17 cellular contexts compared by ENCODE assay signal in the genomic region with DNA sequence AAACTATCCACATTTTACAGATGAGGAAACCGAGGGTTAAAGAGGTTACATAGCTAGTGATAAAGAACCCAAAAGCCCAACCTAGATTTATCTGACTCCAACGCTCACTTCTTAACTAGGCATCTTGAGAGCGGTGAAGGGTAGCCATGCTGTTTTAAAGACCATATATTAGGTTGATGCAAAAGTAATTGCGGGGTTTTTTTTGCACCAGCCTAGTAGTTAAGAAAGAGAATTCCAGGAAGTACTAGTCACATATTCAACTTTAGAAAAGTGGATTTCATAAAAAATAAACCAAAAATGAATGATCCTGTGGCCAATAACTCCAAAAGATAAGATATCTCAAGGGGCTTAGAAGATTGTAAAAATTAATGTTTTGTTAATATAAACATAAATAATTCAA.
DNase-seq lines count a peak whose midpoint lies in the region; ATAC-seq and TF ChIP-seq lines count a peak whose summit lies in the region.
"Had no signal": no experiment of that assay in that cellular context is flagged by ENCODE, and none has a peak within 500 bp of the region (broad histone marks: within the 10 kb centered on the region; RNA-seq: fewer than 3 reads in every experiment).

No MANE protein-coding gene starts in this region.

- DNase-seq in GM23248 (peak; percentile 39), adipocyte (ENCODE audit: low read depth) (peak; percentile 58), mesothelial cell of epicardium (ENCODE audit: low spot score in 2 of 2, unreplicated experiment in 2 of 2) (no peak), esophagus muscularis mucosa (ENCODE audit: extremely low spot score) (no peak)
- no peak for DNase-seq in activated CD8-positive, alpha-beta T cell treated with anti-CD3 and anti-CD28 coated beads for 36 hours
- no peak for DNase-seq in stimulated activated CD4-positive, alpha-beta T cell treated with anti-CD3 and anti-CD28 coated beads, Interleukin-1b, Interleukin-23, amount 100 ng/mL, for 48 hours
- DNase-seq: 8988T; CD4-positive, alpha-beta memory T cell; DND-41; GOT3; HCEC 1CT; KG1; NCI-H226; NK-92 treated with Interleukin-12 subunit alpha and Interleukin-12 subunit beta, amount 100 ng/mL, for 24 hours had no signal

- H3K4me2 ChIP-seq in GM23248 (ENCODE audit: unreplicated experiment), result peak overlapping the region; percentile 43
- H3K4me2 ChIP-seq: BLaER1 treated with 17β-estradiol and CSF1 and Interleukin-3, amounts not matched to agents 10 nM and 100 nM had no signal

- TF ChIP-seq CTCF in mesothelial cell of epicardium (IDR thresholded peaks at IDR 0.05; ENCODE audit: unreplicated experiment) (no peak), esophagus muscularis mucosa (IDR thresholded peaks at IDR 0.05) (no peak)
- TF ChIP-seq CTCF in activated CD8-positive, alpha-beta T cell treated with anti-CD3 and anti-CD28 coated beads for 36 hours (IDR thresholded peaks at IDR 0.05), result no peak

- no peaks in the 10 kb centered on the region for H3F3A ChIP-seq in GM23248 (ENCODE audit: insufficient read depth)

- intact Hi-C loops in esophagus muscularis mucosa (cut with DNase I), result no loop called here
- intact Hi-C loops in activated CD8-positive, alpha-beta T cell treated with anti-CD3 and anti-CD28 coated beads for 36 hours (cut with micrococcal nuclease), result no loop called here

- TF ChIP-seq EP300 in esophagus muscularis mucosa (IDR thresholded peaks at IDR 0.05), result no peak

- no peaks in the 10 kb centered on the region for H3K9me3 ChIP-seq in GM23248 (ENCODE audit: low read depth)
- H3K9me3 ChIP-seq in adipocyte (ENCODE audit: control insufficient read depth, low read length), result peaks cover 5% of the 10 kb centered on the region
- no peaks in the 10 kb centered on the region for H3K9me3 ChIP-seq in skeletal muscle tissue (ENCODE audit: control insufficient read depth in 3 of 3, low read length in 3 of 3)
- H3K9me3 ChIP-seq in esophagus muscularis mucosa, result no peaks in the 10 kb centered on the region
- H3K9me3 ChIP-seq: BLaER1 treated with 17β-estradiol and CSF1 and Interleukin-3, amounts not matched to agents 10 nM and 100 nM had no signal

- no peaks in the 10 kb centered on the region for H3K79me2 ChIP-seq in GM23248 (ENCODE audit: insufficient read depth)

- peaks cover 6% of the 10 kb centered on the region for H3K4me1 ChIP-seq in GM23248 (ENCODE audit: insufficient read depth)
- peaks cover 14% of the 10 kb centered on the region for H3K4me1 ChIP-seq in adipocyte (ENCODE audit: control insufficient read depth, insufficient read depth, low read length)
- H3K4me1 ChIP-seq in skeletal muscle tissue (ENCODE audit: control insufficient read depth in 3 of 3, insufficient read depth in 3 of 3, low read length in 3 of 3), result peaks cover 0 to 7% (median 0%) of the 10 kb centered on the region in 3 donors
- H3K4me1 ChIP-seq in esophagus muscularis mucosa, result peaks cover 0 to 3% (median 0%) of the 10 kb centered on the region in 4 donors
- H3K4me1 ChIP-seq: BLaER1 treated with 17β-estradiol and CSF1 and Interleukin-3, amounts not matched to agents 10 nM and 100 nM had no signal

- H4K20me1 ChIP-seq in GM23248 (ENCODE audit: insufficient read depth), result no peaks in the 10 kb centered on the region
- H4K20me1 ChIP-seq: BLaER1 treated with 17β-estradiol and CSF1 and Interleukin-3, amounts not matched to agents 10 nM and 100 nM had no signal

- H3K4me1 Mint-ChIP-seq in mesothelial cell of epicardium, result peaks cover 13% of the 10 kb centered on the region
- H3K4me1 Mint-ChIP-seq in activated CD8-positive, alpha-beta T cell treated with anti-CD3 and anti-CD28 coated beads for 36 hours (ENCODE audit: low read depth), result no peaks in the 10 kb centered on the region
- H3K4me1 Mint-ChIP-seq: CD4-positive, alpha-beta memory T cell had no signal

- H3K27ac ChIP-seq in GM23248, result no peak overlapping the region
- peak overlapping the region; percentile 19 for H3K27ac ChIP-seq in skeletal muscle tissue (ENCODE audit: low read depth, low read length)
- H3K27ac ChIP-seq in esophagus muscularis mucosa (replicated peaks in 1 of 4), result no peak overlapping the region
- H3K27ac ChIP-seq: BLaER1 treated with 17β-estradiol and CSF1 and Interleukin-3, amounts not matched to agents 10 nM and 100 nM had no signal

- no peaks in the 10 kb centered on the region for H3K27me3 Mint-ChIP-seq in mesothelial cell of epicardium (ENCODE audit: low read depth)
- no peaks in the 10 kb centered on the region for H3K27me3 Mint-ChIP-seq in activated CD8-positive, alpha-beta T cell treated with anti-CD3 and anti-CD28 coated beads for 36 hours
- H3K27me3 Mint-ChIP-seq: CD4-positive, alpha-beta memory T cell had no signal

- WGBS in GM23248 (ENCODE audit: low coverage in 1 of 2, low lambda C conversion rate in 2 of 2, missing lambda C conversion rate in 2 of 2), 2 experiments, result 57 to 63% methylated on average over 4 of the region's 4 CpGs
- 98% methylated on average over 4 of the region's 4 CpGs for WGBS in esophagus muscularis mucosa

- CTCF ChIA-PET in activated CD8-positive, alpha-beta T cell treated with anti-CD3 and anti-CD28 coated beads for 36 hours (lab: Charles Lee), result no interaction called here

- in situ Hi-C loops in GM23248 (cut with MboI), result no loop called here

- H3K9ac ChIP-seq in GM23248, result no peak overlapping the region
- H3K9ac ChIP-seq in adipocyte (ENCODE audit: low read length), result no peak overlapping the region
- H3K9ac ChIP-seq in skeletal muscle tissue (ENCODE audit: low read depth in 1 of 3, low read length in 3 of 3), result peak overlapping the region in 1 of 3 donors; percentile 16
- H3K9ac ChIP-seq: BLaER1 treated with 17β-estradiol and CSF1 and Interleukin-3, amounts not matched to agents 10 nM and 100 nM had no signal

- ATAC-seq in HG03571 (IDR thresholded peaks at IDR 0.05; ENCODE audit: unreplicated experiment), result no peak
- no peak for ATAC-seq in activated CD8-positive, alpha-beta T cell treated with anti-CD3 and anti-CD28 coated beads for 36 hours

- H3K9me2 ChIP-seq in GM23248 (ENCODE audit: insufficient read depth), result no peaks in the 10 kb centered on the region

- no peak for TF ChIP-seq POLR2A in esophagus muscularis mucosa (IDR thresholded peaks at IDR 0.05; ENCODE audit: low read depth)

- peak overlapping the region; percentile 73 for H3K27ac Mint-ChIP-seq in mesothelial cell of epicardium
- H3K27ac Mint-ChIP-seq in activated CD8-positive, alpha-beta T cell treated with anti-CD3 and anti-CD28 coated beads for 36 hours, result no peak overlapping the region
- H3K27ac Mint-ChIP-seq: CD4-positive, alpha-beta memory T cell had no signal

- no peak overlapping the region for H3K4me3 Mint-ChIP-seq in mesothelial cell of epicardium
- no peak overlapping the region for H3K4me3 Mint-ChIP-seq in activated CD8-positive, alpha-beta T cell treated with anti-CD3 and anti-CD28 coated beads for 36 hours
- H3K4me3 Mint-ChIP-seq: CD4-positive, alpha-beta memory T cell had no signal

- POLR2A ChIA-PET in activated CD8-positive, alpha-beta T cell treated with anti-CD3 and anti-CD28 coated beads for 36 hours (lab: Charles Lee), result no interaction called here

- no peak overlapping the region for H3K4me3 ChIP-seq in GM23248
- no peak overlapping the region for H3K4me3 ChIP-seq in adipocyte (ENCODE audit: low read length)
- H3K4me3 ChIP-seq in skeletal muscle tissue (ENCODE audit: low read length in 3 of 3), result no peak overlapping the region
- H3K4me3 ChIP-seq in esophagus muscularis mucosa, result no peak overlapping the region
- H3K4me3 ChIP-seq: BLaER1 treated with 17β-estradiol and CSF1 and Interleukin-3, amounts not matched to agents 10 nM and 100 nM had no signal

- no peaks in the 10 kb centered on the region for H3K36me3 ChIP-seq in GM23248 (ENCODE audit: low read depth)
- H3K36me3 ChIP-seq in adipocyte (ENCODE audit: control insufficient read depth, insufficient read depth, low read length, severe bottlenecking), result no peaks in the 10 kb centered on the region
- H3K36me3 ChIP-seq in skeletal muscle tissue (ENCODE audit: control insufficient read depth in 3 of 3, insufficient read depth in 3 of 3, low read length in 3 of 3), result no peaks in the 10 kb centered on the region
- H3K36me3 ChIP-seq in esophagus muscularis mucosa, result no peaks in the 10 kb centered on the region
- H3K36me3 ChIP-seq: BLaER1 treated with 17β-estradiol and CSF1 and Interleukin-3, amounts not matched to agents 10 nM and 100 nM had no signal

- peak overlapping the region; percentile 48 for H2AFZ ChIP-seq in GM23248

- peaks cover 13% of the 10 kb centered on the region for H3K9me3 Mint-ChIP-seq in mesothelial cell of epicardium
- no peaks in the 10 kb centered on the region for H3K9me3 Mint-ChIP-seq in activated CD8-positive, alpha-beta T cell treated with anti-CD3 and anti-CD28 coated beads for 36 hours

- H3K27me3 ChIP-seq in GM23248 (replicated peaks; ENCODE audit: insufficient read depth) (no peaks in the 10 kb centered on the region), adipocyte (replicated peaks; ENCODE audit: control insufficient read depth, insufficient read depth, low read length) (no peaks in the 10 kb centered on the region), skeletal muscle tissue (ENCODE audit: control insufficient read depth in 3 of 3, insufficient read depth in 3 of 3, low read length in 3 of 3) (no peaks in the 10 kb centered on the region), esophagus muscularis mucosa (no peaks in the 10 kb centered on the region)
- H3K27me3 ChIP-seq: BLaER1 treated with 17β-estradiol and CSF1 and Interleukin-3, amounts not matched to agents 10 nM and 100 nM had no signal

- H3K36me3 Mint-ChIP-seq in mesothelial cell of epicardium, result no peaks in the 10 kb centered on the region
- H3K36me3 Mint-ChIP-seq in activated CD8-positive, alpha-beta T cell treated with anti-CD3 and anti-CD28 coated beads for 36 hours (ENCODE audit: low read depth), result no peaks in the 10 kb centered on the region
- H3K36me3 Mint-ChIP-seq: CD4-positive, alpha-beta memory T cell had no signal

Comparison
In these comparisons a context has a peak if more than half of its experiments do, and no peak if none do; other contexts are left out.
1. DNase-seq: peak in GM23248 (single experiment) and adipocyte (single experiment); none in mesothelial cell of epicardium (0 of 2), esophagus muscularis mucosa (single experiment), activated CD8-positive, alpha-beta T cell treated with anti-CD3 and anti-CD28 coated beads for 36 hours (single experiment) and stimulated activated CD4-positive, alpha-beta T cell treated with anti-CD3 and anti-CD28 coated beads, Interleukin-1b, Interleukin-23, amount 100 ng/mL, for 48 hours (single experiment).